Comparison of ENCODE assay signal across 10 cellular contexts in genomic region chr13:98875146-98875729, GRCh38.
DNase-seq lines count a peak whose midpoint lies in the region; ATAC-seq, FAIRE-seq and TF ChIP-seq lines count a peak whose summit lies in the region.
"Had no signal": no experiment of that assay in that cellular context is flagged by ENCODE, and none has a peak within 500 bp of the region (broad histone marks: within the 10 kb centered on the region; RNA-seq: fewer than 3 reads in every experiment).

No MANE protein-coding gene starts in this region.

- CTCF ChIA-PET in activated CD8-positive, alpha-beta memory T cell treated with anti-CD3 and anti-CD28 coated beads, Interleukin-2, amount 10 ng/mL, durations not matched to agents 7 days and 5 days (lab: Charles Lee): interaction anchor here (1.2 to 2.4 kb wide), 2 partner anchors 32 to 506 kb away, joined by 3 to 7 read pairs; no protein-coding TSS in a partner anchor

- H3K9me3 Mint-ChIP-seq in activated CD8-positive, alpha-beta memory T cell treated with anti-CD3 and anti-CD28 coated beads, Interleukin-2, amount 10 ng/mL, durations not matched to agents 7 days and 5 days (ENCODE audit: low read depth): peaks cover 5% of the 10 kb centered on the region
- H3K9me3 Mint-ChIP-seq in stimulated activated effector memory CD8-positive, alpha-beta T cell treated with anti-CD3 and anti-CD28 coated beads, Interleukin-12 subunit alpha, Interleukin-12 subunit beta, amount 100 ng/mL, for 72 hours: peaks cover 12% of the 10 kb centered on the region
- H3K9me3 Mint-ChIP-seq in osteocyte (ENCODE audit: unreplicated experiment): peaks cover 13% of the 10 kb centered on the region

- H3K4me1 ChIP-seq in HUES6 (ENCODE audit: control insufficient read depth, insufficient read depth, low read length): peaks cover 29% of the 10 kb centered on the region

- peak overlapping the region; percentile 41 for H3K9ac ChIP-seq in HUES6 (ENCODE audit: low read length)

- peaks cover 56% of the 10 kb centered on the region for H3K36me3 Mint-ChIP-seq in activated CD8-positive, alpha-beta memory T cell treated with anti-CD3 and anti-CD28 coated beads, Interleukin-2, amount 10 ng/mL, durations not matched to agents 7 days and 5 days
- peaks cover 39% of the 10 kb centered on the region for H3K36me3 Mint-ChIP-seq in stimulated activated effector memory CD8-positive, alpha-beta T cell treated with anti-CD3 and anti-CD28 coated beads, Interleukin-12 subunit alpha, Interleukin-12 subunit beta, amount 100 ng/mL, for 72 hours
- peaks cover 33% of the 10 kb centered on the region for H3K36me3 Mint-ChIP-seq in osteocyte (ENCODE audit: unreplicated experiment)

- no peak for DNase-seq in activated CD8-positive, alpha-beta memory T cell treated with anti-CD3 and anti-CD28 coated beads, Interleukin-2, amount 10 ng/mL, durations not matched to agents 7 days and 5 days
- DNase-seq in activated CD8-positive, alpha-beta memory T cell treated with anti-CD3 and anti-CD28 coated beads for 24 hours: no peak
- no peak for DNase-seq in stimulated activated effector memory CD8-positive, alpha-beta T cell treated with anti-CD3 and anti-CD28 coated beads, Interleukin-12 subunit alpha, Interleukin-12 subunit beta, amount 100 ng/mL, for 72 hours (ENCODE audit: low spot score in 2 of 2)
- DNase-seq in foreskin melanocyte: no peak
- no peak for DNase-seq in osteocyte (ENCODE audit: extremely low spot score, unreplicated experiment)
- no peak for DNase-seq in HTR-8/SVneo (ENCODE audit: insufficient read length, low spot score)
- DNase-seq: SHP77 treated with DMSO at 0.1 percent for 48 hours had no signal

- TF ChIP-seq CTCF in osteocyte (IDR thresholded peaks at IDR 0.05): no peak

- peak overlapping the region; percentile 79 for H3K27ac Mint-ChIP-seq in activated CD8-positive, alpha-beta memory T cell treated with anti-CD3 and anti-CD28 coated beads, Interleukin-2, amount 10 ng/mL, durations not matched to agents 7 days and 5 days
- peak overlapping the region; percentile 38 for H3K27ac Mint-ChIP-seq in stimulated activated effector memory CD8-positive, alpha-beta T cell treated with anti-CD3 and anti-CD28 coated beads, Interleukin-12 subunit alpha, Interleukin-12 subunit beta, amount 100 ng/mL, for 72 hours
- no peak overlapping the region for H3K27ac Mint-ChIP-seq in osteocyte (ENCODE audit: unreplicated experiment)

- no peak overlapping the region for H3K4me3 Mint-ChIP-seq in activated CD8-positive, alpha-beta memory T cell treated with anti-CD3 and anti-CD28 coated beads, Interleukin-2, amount 10 ng/mL, durations not matched to agents 7 days and 5 days
- H3K4me3 Mint-ChIP-seq in stimulated activated effector memory CD8-positive, alpha-beta T cell treated with anti-CD3 and anti-CD28 coated beads, Interleukin-12 subunit alpha, Interleukin-12 subunit beta, amount 100 ng/mL, for 72 hours: no peak overlapping the region
- H3K4me3 Mint-ChIP-seq in osteocyte (ENCODE audit: unreplicated experiment): no peak overlapping the region

- peaks cover 32% of the 10 kb centered on the region for H3K4me1 Mint-ChIP-seq in activated CD8-positive, alpha-beta memory T cell treated with anti-CD3 and anti-CD28 coated beads, Interleukin-2, amount 10 ng/mL, durations not matched to agents 7 days and 5 days
- H3K4me1 Mint-ChIP-seq in stimulated activated effector memory CD8-positive, alpha-beta T cell treated with anti-CD3 and anti-CD28 coated beads, Interleukin-12 subunit alpha, Interleukin-12 subunit beta, amount 100 ng/mL, for 72 hours: peaks cover 17% of the 10 kb centered on the region
- no peaks in the 10 kb centered on the region for H3K4me1 Mint-ChIP-seq in osteocyte (ENCODE audit: unreplicated experiment)

- no peaks in the 10 kb centered on the region for H3K27me3 Mint-ChIP-seq in activated CD8-positive, alpha-beta memory T cell treated with anti-CD3 and anti-CD28 coated beads, Interleukin-2, amount 10 ng/mL, durations not matched to agents 7 days and 5 days
- H3K27me3 Mint-ChIP-seq in osteocyte (ENCODE audit: unreplicated experiment): no peaks in the 10 kb centered on the region

- no peak for FAIRE-seq in HTR-8/SVneo (lab: Jason Lieb, UNC)
- FAIRE-seq: GM12892 had no signal

- peaks cover 13% of the 10 kb centered on the region for H3K36me3 ChIP-seq in HUES6 (ENCODE audit: control insufficient read depth, insufficient read depth, low read length)

- peaks cover 16% of the 10 kb centered on the region for H3K9me3 ChIP-seq in HUES6 (ENCODE audit: control insufficient read depth, insufficient read depth, low read depth, low read length)

- 0 out of 2 replicates have a peak overlapping the region, but pooled peaks have one; percentile 6 for H3K4me3 ChIP-seq in HUES6 (ENCODE audit: low read depth, low read length)

- no peaks in the 10 kb centered on the region for H3K27me3 ChIP-seq in HUES6 (ENCODE audit: control insufficient read depth, insufficient read depth, low read length)

- ATAC-seq in activated CD8-positive, alpha-beta memory T cell treated with anti-CD3 and anti-CD28 coated beads, Interleukin-2, amount 10 ng/mL, durations not matched to agents 7 days and 5 days: peak; percentile 85
- peak; percentile 87 for ATAC-seq in HG02623 (IDR thresholded peaks at IDR 0.05; ENCODE audit: unreplicated experiment)
- peak; percentile 65 for ATAC-seq in stimulated activated effector memory CD8-positive, alpha-beta T cell treated with anti-CD3 and anti-CD28 coated beads, Interleukin-12 subunit alpha, Interleukin-12 subunit beta, amount 100 ng/mL, for 72 hours

- peak overlapping the region; percentile 75 for H3K27ac ChIP-seq in HUES6 (ENCODE audit: low read depth, low read length)
